27 cellular contexts compared by ENCODE assay signal in genomic region chr6:77326029-77326428, GRCh38.
"Had no signal": no experiment of that assay in that cellular context is flagged by ENCODE, and none has a peak within 500 bp of the region (broad histone marks: within the 10 kb centered on the region; RNA-seq: fewer than 3 reads in every experiment).

No MANE protein-coding gene starts in this region.

- H3K27ac Mint-ChIP-seq: activated CD8-positive, alpha-beta T cell treated with anti-CD3 and anti-CD28 coated beads, Interleukin-2, amount 10 ng/mL, durations not matched to agents 7 days and 5 days; activated naive CD8-positive, alpha-beta T cell treated with anti-CD3 and anti-CD28 coated beads for 36 hours; activated T-cell treated with anti-CD3 and anti-CD28 coated beads, Interleukin-2, amount 50 U/mL, for 24 hours; activated T-helper 2 cell treated with anti-CD3 and anti-CD28 coated beads, Interferon-gamma antibody, Interleukin-2, Interleukin-4, amounts not matched to agents 10 μg/mL and 5 μg/mL and 100 μg/mL, durations not matched to agents 14 hours and 24 hours and 36 hours; brain; natural killer cell treated with Interleukin-12 subunit alpha and Interleukin-12 subunit beta and Interleukin-15 and Interleukin-18, amount 100 ng/mL, for 72 hours; stimulated activated naive CD8-positive, alpha-beta T cell treated with anti-CD3 and anti-CD28 coated beads, Interleukin-15, amount 100 ng/mL, for 72 hours had no signal

- DNase-seq: activated CD4-positive, alpha-beta T cell treated with anti-CD3 and anti-CD28 coated beads, Interleukin-2, amount 50 U/mL, for 1 hour; activated CD4-positive, CD25-positive, alpha-beta regulatory T cell treated with anti-CD3 and anti-CD28 coated beads, Interleukin-2, amount 50 U/mL, for 72 hours; activated CD8-positive, alpha-beta T cell treated with anti-CD3 and anti-CD28 coated beads, Interleukin-2, amount 10 ng/mL, durations not matched to agents 7 days and 5 days; activated naive CD4-positive, alpha-beta T cell treated with Interleukin-2 at 50 U/mL for 16 hours; activated naive CD8-positive, alpha-beta T cell treated with anti-CD3 and anti-CD28 coated beads for 36 hours; activated T-cell treated with anti-CD3 and anti-CD28 coated beads, Interleukin-2, amount 50 U/mL, for 24 hours; amygdala; caudate nucleus; dermis blood vessel endothelial cell; effector memory CD4-positive, alpha-beta T cell; glutamatergic neuron; hippocampal formation; left ventricle myocardium superior; mammary epithelial cell; midbrain; right cardiac atrium; stimulated activated naive CD8-positive, alpha-beta T cell treated with anti-CD3 and anti-CD28 coated beads, Interleukin-15, amount 100 ng/mL, for 72 hours; T-helper 1 cell; tibial artery; WERI-Rb-1 had no signal

- H2AFZ ChIP-seq: parathyroid adenoma had no signal

- H3K4me1 ChIP-seq: parathyroid adenoma had no signal

- H3K36me3 ChIP-seq: neutrophil, tibial artery, WERI-Rb-1 had no signal

- H3K27ac ChIP-seq: neutrophil, parathyroid adenoma, WERI-Rb-1 had no signal

- H3K27me3 Mint-ChIP-seq: activated naive CD8-positive, alpha-beta T cell treated with anti-CD3 and anti-CD28 coated beads for 36 hours; activated T-cell treated with anti-CD3 and anti-CD28 coated beads, Interleukin-2, amount 50 U/mL, for 24 hours; brain; natural killer cell treated with Interleukin-12 subunit alpha and Interleukin-12 subunit beta and Interleukin-15 and Interleukin-18, amount 100 ng/mL, for 72 hours; stimulated activated naive CD8-positive, alpha-beta T cell treated with anti-CD3 and anti-CD28 coated beads, Interleukin-15, amount 100 ng/mL, for 72 hours had no signal

- ATAC-seq: activated CD8-positive, alpha-beta T cell treated with anti-CD3 and anti-CD28 coated beads, Interleukin-2, amount 10 ng/mL, durations not matched to agents 7 days and 5 days; natural killer cell treated with Interleukin-12 subunit alpha and Interleukin-12 subunit beta and Interleukin-15 and Interleukin-18, amount 100 ng/mL, for 72 hours; right cardiac atrium; stimulated activated naive CD8-positive, alpha-beta T cell treated with anti-CD3 and anti-CD28 coated beads, Interleukin-15, amount 100 ng/mL, for 72 hours had no signal

- FAIRE-seq: frontal cortex, TTC549 had no signal

- H3K9me3 Mint-ChIP-seq: activated naive CD8-positive, alpha-beta T cell treated with anti-CD3 and anti-CD28 coated beads for 36 hours; brain had no signal

- H3K4me3 ChIP-seq: tibial artery had no signal

- H3K36me3 Mint-ChIP-seq: activated naive CD8-positive, alpha-beta T cell treated with anti-CD3 and anti-CD28 coated beads for 36 hours; brain; natural killer cell treated with Interleukin-12 subunit alpha and Interleukin-12 subunit beta and Interleukin-15 and Interleukin-18, amount 100 ng/mL, for 72 hours had no signal

- H3K27me3 ChIP-seq: neutrophil, tibial artery had no signal

- H3K9me3 ChIP-seq: neutrophil, tibial artery had no signal

- H3K9ac ChIP-seq: parathyroid adenoma had no signal

- H3K4me1 Mint-ChIP-seq: activated naive CD8-positive, alpha-beta T cell treated with anti-CD3 and anti-CD28 coated beads for 36 hours; brain; stimulated activated naive CD8-positive, alpha-beta T cell treated with anti-CD3 and anti-CD28 coated beads, Interleukin-15, amount 100 ng/mL, for 72 hours had no signal

- H3K4me3 Mint-ChIP-seq: activated CD8-positive, alpha-beta T cell treated with anti-CD3 and anti-CD28 coated beads, Interleukin-2, amount 10 ng/mL, durations not matched to agents 7 days and 5 days; activated naive CD8-positive, alpha-beta T cell treated with anti-CD3 and anti-CD28 coated beads for 36 hours; activated T-cell treated with anti-CD3 and anti-CD28 coated beads, Interleukin-2, amount 50 U/mL, for 24 hours; brain; natural killer cell treated with Interleukin-12 subunit alpha and Interleukin-12 subunit beta and Interleukin-15 and Interleukin-18, amount 100 ng/mL, for 72 hours; stimulated activated naive CD8-positive, alpha-beta T cell treated with anti-CD3 and anti-CD28 coated beads, Interleukin-15, amount 100 ng/mL, for 72 hours had no signal

- H3K79me2 ChIP-seq: parathyroid adenoma had no signal
